ENCODE assay signal across 25 cellular contexts in genomic region chr17:54840885-54841614, GRCh38. TPM values are rescaled to one million over a fixed set of nuclear protein-coding genes. Genes with fewer than 3 reads are reported as not detected.
"Had no signal": no experiment of that assay in that cellular context is flagged by ENCODE, and none has a peak within 500 bp of the region (broad histone marks: within the 10 kb centered on the region; RNA-seq: fewer than 3 reads in every experiment).

No MANE protein-coding gene starts in this region.

- H3K9me3 ChIP-seq: esophagus squamous epithelium, mucosa of descending colon, psoas muscle, testis, uterus had no signal

- H3K4me3 ChIP-seq: coronary artery, esophagus squamous epithelium, left ventricle myocardium inferior, lung, mucosa of descending colon, neural progenitor cell, psoas muscle, skin epidermis, spleen, testis, tibial artery, upper lobe of left lung, uterus had no signal

- DNase-seq: dermis blood vessel endothelial cell; effector memory CD4-positive, alpha-beta T cell; esophagus squamous epithelium; foreskin melanocyte; hypothalamus; left ventricle myocardium inferior; mucosa of descending colon; naive B cell; posterior cingulate gyrus; psoas muscle; right cardiac atrium; spleen; stimulated activated CD4-positive, alpha-beta T cell treated with anti-CD3 and anti-CD28 coated beads, Interleukin-4, amount 100 ng/mL, for 4 hours; stimulated activated naive CD8-positive, alpha-beta T cell treated with anti-CD3 and anti-CD28 coated beads, Interleukin-15, Interleukin-2, amounts not matched to agents 100 U/mL and 50 U/mL, for 24 hours; substantia nigra; testis; tibial artery; upper lobe of left lung; uterus had no signal

- H3K4me1 ChIP-seq: esophagus squamous epithelium, left ventricle myocardium inferior, neural progenitor cell, psoas muscle, spleen, testis, tibial artery, upper lobe of left lung, uterus had no signal

- H3K27me3 ChIP-seq: esophagus squamous epithelium, neural progenitor cell, spleen, testis, tibial artery, upper lobe of left lung, uterus had no signal

- ATAC-seq: mucosa of descending colon; psoas muscle; right cardiac atrium; stimulated activated memory B cell treated with anti-CD40 and anti-IgM and Interleukin-4, amounts not matched to agents 10 μg/mL and 1 μg/mL and 100 μg/mL, for 72 hours; stimulated activated naive CD8-positive, alpha-beta T cell treated with anti-CD3 and anti-CD28 coated beads, Interleukin-15, Interleukin-2, amounts not matched to agents 100 U/mL and 50 U/mL, for 24 hours had no signal

- H3K36me3 ChIP-seq: esophagus squamous epithelium, left ventricle myocardium inferior, neural progenitor cell, spleen, tibial artery, upper lobe of left lung, uterus had no signal

- H3K27ac ChIP-seq: coronary artery, esophagus squamous epithelium, left ventricle myocardium inferior, neural progenitor cell, psoas muscle, skin epidermis, spleen, testis, tibial artery, upper lobe of left lung, uterus had no signal

RNA-seq across cellular contexts. Expression of gene TOM1L1, which starts 59.6 kb away (rescaled TPM):
- total RNA-seq: natural killer cell treated with Interleukin-12 subunit alpha and Interleukin-12 subunit beta and Interleukin-15 and Interleukin-18, amount 100 ng/mL, for 72 hours had no signal
